Comparison of ENCODE assay signal across 8 cellular contexts in the genomic region with DNA sequence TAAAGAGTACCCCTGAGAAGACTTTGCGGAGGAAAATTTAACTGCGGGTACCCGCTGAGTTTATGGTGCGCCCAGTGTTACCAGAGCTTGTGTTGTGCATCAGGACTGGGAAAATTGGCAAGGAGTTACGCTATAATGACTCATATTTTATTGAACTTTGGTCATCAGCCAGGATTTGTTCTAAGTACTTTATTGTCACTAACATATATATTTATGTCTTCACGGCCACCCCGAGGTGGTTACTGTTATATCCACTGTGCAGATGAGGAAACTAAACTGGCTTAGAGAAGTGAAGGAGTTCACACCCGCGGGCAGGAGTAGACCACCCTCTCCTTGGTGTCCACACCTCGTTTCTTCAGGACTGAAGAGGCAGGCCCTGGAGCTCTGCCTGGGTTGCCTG. TPM values are rescaled to one million over a fixed set of nuclear protein-coding genes. Genes with fewer than 3 reads are reported as not detected.
DNase-seq lines count a peak whose midpoint lies in the region; ATAC-seq, FAIRE-seq and TF ChIP-seq lines count a peak whose summit lies in the region.

No MANE protein-coding gene starts in this region.

- no peak for TF ChIP-seq POLR2A in A549 (IDR thresholded peaks at IDR 0.05; ENCODE audit: low read length)

- peak; percentile 9 to 10; a peak in 4 of 6 replicates for ATAC-seq in A549
- no peak for ATAC-seq in GM23338
- no peak for ATAC-seq in GM21528 (IDR thresholded peaks at IDR 0.05; ENCODE audit: low FRiP score, unreplicated experiment)
- no peak for ATAC-seq in HG02938 (IDR thresholded peaks at IDR 0.05; ENCODE audit: unreplicated experiment)

- peaks cover 4% of the 10 kb centered on the region; the same call in 1 of the 2 replicates for H3K9me2 ChIP-seq in GM23338 (ENCODE audit: insufficient read depth)

- H3K27me3 Mint-ChIP-seq in GM23338 (ENCODE audit: insufficient read depth, low read depth, poor library complexity) = peaks cover 22% of the 10 kb centered on the region
- peaks cover 2% of the 10 kb centered on the region for H3K27me3 Mint-ChIP-seq in neural crest cell (ENCODE audit: low read depth)

- no peak for FAIRE-seq in A549 (lab: Jason Lieb, UNC)

- H3K9me3 ChIP-seq in A549 (no peaks in the 10 kb centered on the region), esophagus (ENCODE audit: control insufficient read depth in 2 of 2, insufficient read depth in 1 of 2, low read depth in 1 of 2, low read length in 1 of 2) (no peaks in the 10 kb centered on the region)

- H3K9me3 Mint-ChIP-seq in GM23338 (no peaks in the 10 kb centered on the region), neural crest cell (no peaks in the 10 kb centered on the region)

- H4K20me1 ChIP-seq in GM23338 (replicated peaks; ENCODE audit: insufficient read depth) = no peaks in the 10 kb centered on the region

- peaks cover 8% of the 10 kb centered on the region; the same call in 1 of the 2 replicates for H3F3A ChIP-seq in GM23338 (replicated peaks; ENCODE audit: low read depth)

- no peak for TF ChIP-seq RAD21 in A549 (conservative IDR thresholded peaks at IDR 0.05 in 1 of 2, IDR thresholded peaks at IDR 0.05 in 1 of 2)

- H3K27ac ChIP-seq in A549 = peak overlapping the region; percentile 93 to 97
- no peak overlapping the region for H3K27ac ChIP-seq in GM23338 (ENCODE audit: low read depth)
- peak overlapping the region; percentile 95 to 99 for H3K27ac ChIP-seq in esophagus (ENCODE audit: low read depth in 2 of 2, low read length in 1 of 2)

- WGBS in A549 (ENCODE audit: missing lambda C conversion rate) = 12% methylated on average over 10 of the region's 10 CpGs
- WGBS in esophagus, 2 donors = 9 to 31% methylated on average over 10 of the region's 10 CpGs

- H3K4me1 ChIP-seq in A549 (peaks cover 10% of the 10 kb centered on the region; the same call in 1 of the 3 replicates), GM23338 (ENCODE audit: insufficient read depth) (peaks cover 16% of the 10 kb centered on the region), esophagus (ENCODE audit: control insufficient read depth in 2 of 2, insufficient read depth in 2 of 2, low read length in 1 of 2) (peaks cover 0 to 2% of the 10 kb centered on the region in 2 donors)

- no peak for TF ChIP-seq CTCF in A549 (IDR thresholded peaks at IDR 0.05)
- no peak for TF ChIP-seq CTCF in GM23338 (conservative IDR thresholded peaks at IDR 0.05; ENCODE audit: low read depth in 2 of 2)
- TF ChIP-seq CTCF in neural crest cell (conservative IDR thresholded peaks at IDR 0.05) = no peak

- no peak for TF ChIP-seq EP300 in A549 (IDR thresholded peaks at IDR 0.05)

- H3K4me3 Mint-ChIP-seq in GM23338 (peak overlapping the region; percentile 83), neural crest cell (peak overlapping the region; percentile 86)

- peaks cover 34% of the 10 kb centered on the region for H3K4me1 Mint-ChIP-seq in GM23338
- H3K4me1 Mint-ChIP-seq in neural crest cell = peaks cover 30% of the 10 kb centered on the region

- H3K4me2 ChIP-seq in A549 = peak overlapping the region; percentile 71
- H3K4me2 ChIP-seq in GM23338 = peak overlapping the region; percentile 74

- H3K27ac Mint-ChIP-seq in GM23338 (peak overlapping the region; percentile 93), neural crest cell (ENCODE audit: unreplicated experiment) (no peak overlapping the region)

- POLR2A ChIA-PET in A549 (lab: Yijun Ruan, JAX) = interaction anchor here (0.7 to 1.5 kb wide), 3 partner anchors 18 to 160 kb away, joined by 3 to 5 read pairs (median 5); no protein-coding TSS in a partner anchor

- H3K36me3 ChIP-seq in GM23338 (ENCODE audit: insufficient read depth) (no peaks in the 10 kb centered on the region), esophagus (ENCODE audit: control insufficient read depth in 2 of 2, insufficient read depth in 2 of 2, low read length in 1 of 2) (peaks cover 0 to 2% of the 10 kb centered on the region in 2 donors)

- DNase-seq in A549 (ENCODE audit: low read depth in 1 of 2, low spot score in 1 of 2) (peak in 1 of 2 experiments; percentile 46), GM23338 (ENCODE audit: low spot score) (no peak), SW480 (ENCODE audit: low spot score) (peak; percentile 77), neural crest cell (ENCODE audit: low read depth, low spot score) (no peak)
- no peak for DNase-seq in stimulated activated CD8-positive, alpha-beta memory T cell treated with anti-CD3 and anti-CD28 coated beads, Interleukin-4, amount 100 ng/mL, for 48 hours

- CTCF ChIA-PET in A549 (lab: Yijun Ruan, JAX) = interaction anchor here (0.7 to 1.4 kb wide), 12 partner anchors 10 to 282 kb away, joined by 3 to 11 read pairs (median 4); no protein-coding TSS in a partner anchor

- no peaks in the 10 kb centered on the region for H3K79me2 ChIP-seq in GM23338 (replicated peaks; ENCODE audit: insufficient read depth)

- H3K27me3 ChIP-seq in GM23338 (ENCODE audit: insufficient read depth) (peaks cover 8% of the 10 kb centered on the region; the same call in 1 of the 2 replicates), esophagus (ENCODE audit: control insufficient read depth in 1 of 2, insufficient read depth in 2 of 2, low read length in 2 of 2) (no peaks in the 10 kb centered on the region)

- peak overlapping the region; percentile 75 for H3K4me3 ChIP-seq in A549
- peak overlapping the region; percentile 70 for H3K4me3 ChIP-seq in GM23338
- peak overlapping the region; percentile 80 to 83 for H3K4me3 ChIP-seq in esophagus (ENCODE audit: low read depth in 1 of 2, low read length in 2 of 2)

- H3K36me3 Mint-ChIP-seq in GM23338 (ENCODE audit: low read depth) (peaks cover 9% of the 10 kb centered on the region), neural crest cell (ENCODE audit: low read depth) (peaks cover 5% of the 10 kb centered on the region)

- peak overlapping the region; percentile 96 for H2AFZ ChIP-seq in GM23338

TF ChIP-seq in A549, 52 proteins besides CTCF, POLR2A, EP300 and RAD21:
- peak; percentile 36; the same call in 1 of the 2 replicates for TF ChIP-seq FOSL2 (IDR thresholded peaks at IDR 0.05)
- TF ChIP-seq FOSL2 (CRISPR knock-in tag; IDR thresholded peaks at IDR 0.05) = peak; percentile 70
- TF ChIP-seq, protein P1, sequence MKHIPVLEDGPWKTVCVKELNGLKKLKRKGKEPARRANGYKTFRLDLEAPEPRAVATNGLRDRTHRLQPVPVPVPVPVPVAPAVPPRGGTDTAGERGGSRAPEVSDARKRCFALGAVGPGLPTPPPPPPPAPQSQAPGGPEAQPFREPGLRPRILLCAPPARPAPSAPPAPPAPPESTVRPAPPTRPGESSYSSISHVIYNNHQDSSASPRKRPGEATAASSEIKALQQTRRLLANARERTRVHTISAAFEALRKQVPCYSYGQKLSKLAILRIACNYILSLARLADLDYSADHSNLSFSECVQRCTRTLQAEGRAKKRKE (CRISPR knock-in tag; IDR thresholded peaks at IDR 0.05; ENCODE audit: low read depth) = no peak

RNA-seq across cellular contexts. Expression of a gene that starts 0.7 kb away (rescaled TPM):
- polyA plus RNA-seq in A549 (2011; rRNA removed) = 21.7 and 29.0 TPM in 2 replicates
- 15.0 and 17.1 TPM in 2 replicates for polyA plus RNA-seq in A549 (2012; cell fraction: cytosol; rRNA removed)
- 163 and 183 TPM in 2 replicates for polyA plus RNA-seq in A549 (2012; cell fraction: nucleus; rRNA removed)
- polyA plus RNA-seq in A549 (2017; fragmentation: RNase III; extraction: RNeasy Plus Mini Kit Qiagen cat#74134 plus additional on column Dnase treatment) = 22.7 to 31.8 TPM (median 24.9 TPM) in 3 replicates
- polyA minus RNA-seq in A549 (2011; rRNA and poly(A)+ RNA removed) = 18.4 and 22.0 TPM in 2 replicates
- 6.6 and 12.0 TPM in 2 replicates for total RNA-seq in GM23338 (2014; rRNA removed; shearing (Covaris generic))
- polyA plus RNA-seq in GM23338 (2016; fragmentation: Nextera tagmentation; extraction: Ambion mirVana) = 2.9 and 3.6 TPM in 2 replicates
- 10 to 100 TPM in 1 of 2 donors, 1 to 10 TPM in 1; 6.5 to 28.7 TPM for polyA plus RNA-seq in esophagus
- 9.9 and 11.0 TPM in 2 replicates for total RNA-seq in neural crest cell

RNA-seq across cellular contexts. Expression of a gene that starts 19.0 kb away (rescaled TPM):
- polyA plus RNA-seq in A549 (2011; rRNA removed) (not detected in 2 replicates), A549 (2017; fragmentation: RNase III; extraction: RNeasy Plus Mini Kit Qiagen cat#74134 plus additional on column Dnase treatment) (not detected in 3 replicates), GM23338 (2016; fragmentation: Nextera tagmentation; extraction: Ambion mirVana) (not detected in 2 replicates), esophagus (not detected)
- not detected in 2 replicates for polyA plus RNA-seq in A549 (2012; cell fraction: cytosol; rRNA removed)
- polyA plus RNA-seq in A549 (2012; cell fraction: nucleus; rRNA removed) = not detected in 2 replicates
- polyA minus RNA-seq in A549 (2011; rRNA and poly(A)+ RNA removed) = not detected in 2 replicates
- total RNA-seq in GM23338 (2014; rRNA removed; shearing (Covaris generic)) = not detected in 2 replicates
- not detected in 2 replicates for total RNA-seq in neural crest cell

RNA-seq across cellular contexts. Expression of a gene that starts 28.7 kb away (rescaled TPM):
- polyA plus RNA-seq in A549 (2011; rRNA removed) (77.3 and 82.5 TPM in 2 replicates), A549 (2017; fragmentation: RNase III; extraction: RNeasy Plus Mini Kit Qiagen cat#74134 plus additional on column Dnase treatment) (56.4 to 57.8 TPM (median 56.5 TPM) in 3 replicates), GM23338 (2016; fragmentation: Nextera tagmentation; extraction: Ambion mirVana) (11.7 and 15.9 TPM in 2 replicates), esophagus (10 to 100 TPM; 13.5 to 16.4 TPM)
- polyA plus RNA-seq in A549 (2012; cell fraction: cytosol; rRNA removed) = 43.9 and 49.5 TPM in 2 replicates
- 74.5 and 86.2 TPM in 2 replicates for polyA plus RNA-seq in A549 (2012; cell fraction: nucleus; rRNA removed)
- polyA minus RNA-seq in A549 (2011; rRNA and poly(A)+ RNA removed) = 119 and 130 TPM in 2 replicates
- total RNA-seq in GM23338 (2014; rRNA removed; shearing (Covaris generic)) = 43.7 and 48.6 TPM in 2 replicates
- 54.9 and 56.6 TPM in 2 replicates for total RNA-seq in neural crest cell

Comparison
In these comparisons a context has a peak if more than half of its experiments do, and no peak if none do; other contexts are left out.
1. ATAC-seq: peak in A549 (2 of 2); none in GM23338 (single experiment), GM21528 (single experiment) and HG02938 (single experiment).
2. Peak in every context shown above with its lines, with median percentiles within 50 percentile points of each other: H3K4me3 ChIP-seq.